Comparison of ENCODE assay signal across 11 cellular contexts in the genomic region with DNA sequence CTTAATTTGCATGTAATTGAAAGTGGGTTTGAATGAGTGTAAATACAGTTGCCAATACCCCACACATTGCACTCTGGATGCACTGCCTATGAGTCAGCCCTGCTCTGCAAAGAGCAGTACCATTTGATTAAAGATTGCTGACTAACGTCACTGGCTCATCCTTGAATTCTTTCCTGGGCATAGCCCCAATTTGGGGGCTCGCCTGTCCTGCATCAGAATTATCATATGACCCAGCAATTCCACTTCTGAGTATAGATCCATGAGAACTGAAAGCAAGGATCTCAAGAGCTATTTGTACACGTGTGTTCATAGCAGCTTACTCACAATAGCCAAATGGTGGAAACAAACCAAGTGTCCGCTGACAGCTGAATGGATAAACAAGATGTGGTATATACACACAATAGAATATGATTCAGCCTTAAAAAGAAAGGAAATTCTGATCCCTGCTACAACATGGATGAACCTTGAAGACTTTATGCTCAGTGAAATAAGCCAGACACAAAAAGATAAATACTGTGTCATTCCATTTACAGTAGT. TPM values are rescaled to one million over a fixed set of nuclear protein-coding genes. Genes with fewer than 3 reads are reported as not detected.
DNase-seq lines count a peak whose midpoint lies in the region; ATAC-seq, FAIRE-seq and TF ChIP-seq lines count a peak whose summit lies in the region.
"Had no signal": no experiment of that assay in that cellular context is flagged by ENCODE, and none has a peak within 500 bp of the region (broad histone marks: within the 10 kb centered on the region; RNA-seq: fewer than 3 reads in every experiment).

No MANE protein-coding gene starts in this region.

- no peaks in the 10 kb centered on the region for H3K4me1 ChIP-seq in A673 (ENCODE audit: insufficient read depth, low read length, poor library complexity, severe bottlenecking)

- no peaks in the 10 kb centered on the region for H3K36me3 ChIP-seq in A673 (ENCODE audit: insufficient read depth, low read length, poor library complexity, severe bottlenecking)

- no TSS peak for BruUV-seq in A673 (replicated peaks; lab: Mats Ljungman, UMichigan)

- no peak for ATAC-seq in GM21723 (IDR thresholded peaks at IDR 0.05; ENCODE audit: unreplicated experiment)

- DNase-seq in A673 (ENCODE audit: low spot score) (peak; percentile 25), H4 (ENCODE audit: low spot score) (peak; percentile 57), amniotic stem cell (lab: John Stamatoyannopoulos, UW) (peak; percentile 29), hepatic stellate cell (ENCODE audit: low spot score) (peak; percentile 42), NCI-H146 treated with DMSO at 0.1 percent for 48 hours (lab: John Stamatoyannopoulos, UW; ENCODE audit: unreplicated experiment) (no peak), NCI-H1436 (lab: John Stamatoyannopoulos, UW) (no peak), GM12892 (ENCODE audit: insufficient read length) (no peak)
- DNase-seq: activated CD4-positive, alpha-beta T cell treated with anti-CD3 and anti-CD28 coated beads for 1 hour; CD4-positive, alpha-beta T cell; SIG-M5 had no signal

- TF ChIP-seq POLR2A in GM12892 (IDR thresholded peaks at IDR 0.05; ENCODE audit: low read depth, low read length): no peak

- no peaks in the 10 kb centered on the region for H3K27me3 ChIP-seq in A673 (replicated peaks; ENCODE audit: insufficient read depth, low read depth, low read length, poor library complexity)

- no peak for TF ChIP-seq CTCF in A673 (conservative IDR thresholded peaks at IDR 0.05; ENCODE audit: low read depth, low read length)

- H3K4me3 ChIP-seq in A673 (ENCODE audit: low read depth, low read length, poor library complexity, severe bottlenecking): no peak overlapping the region

- CTCF ChIA-PET in A673 (lab: Charles Lee): interaction anchor here (0.6 kb wide), 1 partner anchor 187 kb away, joined by 4 read pairs; no protein-coding TSS in a partner anchor

- no peak overlapping the region for H3K27ac ChIP-seq in A673 (ENCODE audit: low read depth, low read length, poor library complexity, severe bottlenecking)

- FAIRE-seq in GM12892 (lab: Jason Lieb, UNC): no peak

- POLR2A ChIA-PET in A673 (lab: Charles Lee; ENCODE audit: low non-redundant PET): no interaction called here

- intact Hi-C loops in A673 (cut with micrococcal nuclease; ENCODE audit: unreplicated experiment): no loop called here

- no peaks in the 10 kb centered on the region for H3K9me3 ChIP-seq in A673 (ENCODE audit: low read depth, low read length, poor library complexity, severe bottlenecking)

RNA-seq across cellular contexts. Expression of a gene that starts 36.3 kb away (rescaled TPM):
- total RNA-seq in A673 (2021): 0.13 and 0.39 TPM in 2 replicates
- 0.10 and 0.48 TPM in 2 replicates for total RNA-seq in H4 (2014; rRNA removed; shearing (Covaris generic))
- polyA plus RNA-seq in GM12892 (2012; ENCODE audit: missing spikeins): 0.06 TPM

RNA-seq across cellular contexts. Expression of a gene that starts 50.8 kb away (rescaled TPM):
- total RNA-seq in A673 (2021): 48.9 and 49.3 TPM in 2 replicates
- 63.4 and 69.0 TPM in 2 replicates for total RNA-seq in H4 (2014; rRNA removed; shearing (Covaris generic))
- 24.3 TPM for polyA plus RNA-seq in GM12892 (2012; ENCODE audit: missing spikeins)

Comparison
In these comparisons a context has a peak if more than half of its experiments do, and no peak if none do; other contexts are left out.
1. DNase-seq: peak in A673 (single experiment), H4 (single experiment), amniotic stem cell (single experiment) and hepatic stellate cell (single experiment); none in NCI-H146 treated with DMSO at 0.1 percent for 48 hours (single experiment), NCI-H1436 (single experiment) and GM12892 (single experiment).